15 cellular contexts compared by ENCODE assay signal in the genomic region with DNA sequence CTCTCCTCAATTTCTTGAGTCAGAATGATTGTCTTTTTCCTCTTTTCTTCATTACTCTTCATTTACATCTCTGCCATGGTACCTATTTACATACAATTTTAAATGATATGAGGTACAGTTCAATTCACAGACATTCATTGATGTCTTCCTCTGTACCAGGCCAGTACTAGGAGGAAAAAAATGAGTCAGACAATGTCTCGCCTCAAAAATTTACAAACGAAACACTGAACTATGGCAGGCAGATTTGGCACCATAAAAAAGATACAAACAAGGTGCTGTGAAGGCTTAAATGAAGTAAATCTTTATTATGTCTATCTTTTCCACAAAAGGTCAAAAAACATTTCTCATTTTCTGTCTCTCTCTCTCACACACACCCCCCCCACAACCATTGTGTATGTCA.
DNase-seq lines count a peak whose midpoint lies in the region; FAIRE-seq and TF ChIP-seq lines count a peak whose summit lies in the region.
"Had no signal": no experiment of that assay in that cellular context is flagged by ENCODE, and none has a peak within 500 bp of the region (broad histone marks: within the 10 kb centered on the region; RNA-seq: fewer than 3 reads in every experiment).

No MANE protein-coding gene starts in this region.

- no peak overlapping the region for H3K9ac ChIP-seq in smooth muscle cell (ENCODE audit: low read depth)
- no peak overlapping the region for H3K9ac ChIP-seq in kidney (ENCODE audit: low read length in 2 of 2)
- H3K9ac ChIP-seq: BLaER1 treated with 17β-estradiol and CSF1 and Interleukin-3, amounts not matched to agents 10 nM and 100 nM had no signal

- H3K27ac ChIP-seq in HL-60 (replicated peaks) (peak overlapping the region; percentile 57; the same call in 1 of the 2 replicates), smooth muscle cell (ENCODE audit: low read depth) (peak overlapping the region; percentile 16), kidney (ENCODE audit: low read depth in 2 of 2, low read length in 2 of 2) (no peak overlapping the region)
- H3K27ac ChIP-seq: BLaER1 treated with 17β-estradiol and CSF1 and Interleukin-3, amounts not matched to agents 10 nM and 100 nM had no signal

- no peaks in the 10 kb centered on the region for H3K9me3 ChIP-seq in smooth muscle cell (replicated peaks; ENCODE audit: low read depth)
- H3K9me3 ChIP-seq in kidney (ENCODE audit: control insufficient read depth in 1 of 2, low read length in 2 of 2): no peaks in the 10 kb centered on the region
- H3K9me3 ChIP-seq: BLaER1 treated with 17β-estradiol and CSF1 and Interleukin-3, amounts not matched to agents 10 nM and 100 nM; HAP-1 had no signal

- H3K4me1 ChIP-seq in smooth muscle cell (ENCODE audit: low read depth) (peaks cover 9% of the 10 kb centered on the region), kidney (ENCODE audit: control insufficient read depth in 1 of 2, insufficient read depth in 1 of 2, low read depth in 1 of 2, low read length in 2 of 2) (no peaks in the 10 kb centered on the region)
- H3K4me1 ChIP-seq: BLaER1 treated with 17β-estradiol and CSF1 and Interleukin-3, amounts not matched to agents 10 nM and 100 nM had no signal

- intact Hi-C loops in kidney (cut with DNase I): no loop called here

- H3K4me2 ChIP-seq in smooth muscle cell: no peak overlapping the region
- H3K4me2 ChIP-seq: BLaER1 treated with 17β-estradiol and CSF1 and Interleukin-3, amounts not matched to agents 10 nM and 100 nM had no signal

- no peak for DNase-seq in HL-60 (ENCODE audit: low read depth in 1 of 2, low spot score in 1 of 2)
- DNase-seq in amniotic epithelial cell (ENCODE audit: low read depth): peak; percentile 59
- peak; percentile 22 for DNase-seq in choroid plexus epithelial cell (ENCODE audit: low read depth)
- DNase-seq in smooth muscle cell (lab: John Stamatoyannopoulos, UW; ENCODE audit: unreplicated experiment): no peak
- DNase-seq in T-helper 1 cell: no peak
- DNase-seq in HK-2 (ENCODE audit: unreplicated experiment): no peak
- DNase-seq in NCI-H82 treated with DMSO at 0.1 percent for 48 hours (lab: John Stamatoyannopoulos, UW; ENCODE audit: unreplicated experiment): no peak
- DNase-seq in kidney: no peak
- DNase-seq: AML-193; CD4-positive, alpha-beta T cell; DMS79 treated with DMSO at 0.1 percent for 48 hours had no signal

- H2AFZ ChIP-seq in smooth muscle cell (ENCODE audit: low read depth): no peak overlapping the region

- no peaks in the 10 kb centered on the region for H3K36me3 ChIP-seq in smooth muscle cell (ENCODE audit: low read depth)
- H3K36me3 ChIP-seq in kidney (ENCODE audit: control insufficient read depth in 1 of 2, insufficient read depth in 2 of 2, low read length in 2 of 2): no peaks in the 10 kb centered on the region
- H3K36me3 ChIP-seq: BLaER1 treated with 17β-estradiol and CSF1 and Interleukin-3, amounts not matched to agents 10 nM and 100 nM; HAP-1 had no signal

- no peaks in the 10 kb centered on the region for H4K20me1 ChIP-seq in smooth muscle cell (ENCODE audit: low read depth)
- H4K20me1 ChIP-seq: BLaER1 treated with 17β-estradiol and CSF1 and Interleukin-3, amounts not matched to agents 10 nM and 100 nM had no signal

- H3K79me2 ChIP-seq in smooth muscle cell (ENCODE audit: low read depth): no peaks in the 10 kb centered on the region

- H3K27me3 ChIP-seq in HL-60 (ENCODE audit: insufficient read depth, poor library complexity, severe bottlenecking): no peaks in the 10 kb centered on the region
- H3K27me3 ChIP-seq in smooth muscle cell (ENCODE audit: low read depth): no peaks in the 10 kb centered on the region
- H3K27me3 ChIP-seq: BLaER1 treated with 17β-estradiol and CSF1 and Interleukin-3, amounts not matched to agents 10 nM and 100 nM had no signal

- H3K4me3 ChIP-seq in HL-60 (replicated peaks; ENCODE audit: insufficient read depth, low read length) (no peak overlapping the region), choroid plexus epithelial cell (ENCODE audit: low read depth, low read length) (no peak overlapping the region), smooth muscle cell (no peak overlapping the region), kidney (ENCODE audit: low read length in 2 of 2) (no peak overlapping the region)
- H3K4me3 ChIP-seq: BLaER1 treated with 17β-estradiol and CSF1 and Interleukin-3, amounts not matched to agents 10 nM and 100 nM; HAP-1; K562 had no signal

- TF ChIP-seq CTCF in HL-60 (IDR thresholded peaks at IDR 0.05; ENCODE audit: insufficient read depth, low read length): no peak
- no peak for TF ChIP-seq CTCF in choroid plexus epithelial cell (conservative IDR thresholded peaks at IDR 0.05; ENCODE audit: low read depth, low read length)
- no peak for TF ChIP-seq CTCF in smooth muscle cell (IDR thresholded peaks at IDR 0.05; ENCODE audit: borderline replicate concordance, insufficient read depth, poor library complexity, severe bottlenecking)
- no peak for TF ChIP-seq CTCF in kidney (IDR thresholded peaks at IDR 0.05; ENCODE audit: borderline replicate concordance, extremely low read depth, insufficient read depth)

- WGBS in smooth muscle cell (ENCODE audit: low lambda C conversion rate): 49% methylated on average over 2 of the region's 2 CpGs

- FAIRE-seq in kidney (lab: Jason Lieb, UNC): no peak
- FAIRE-seq: H1, K562 had no signal

- no peaks in the 10 kb centered on the region for H3F3A ChIP-seq in smooth muscle cell (ENCODE audit: low read depth)

Comparison
In these comparisons a context has a peak if more than half of its experiments do, and no peak if none do; other contexts are left out.
1. DNase-seq: peak in amniotic epithelial cell (single experiment) and choroid plexus epithelial cell (single experiment); none in HL-60 (0 of 2), smooth muscle cell (single experiment), T-helper 1 cell (0 of 5), HK-2 (single experiment), NCI-H82 treated with DMSO at 0.1 percent for 48 hours (single experiment) and kidney (single experiment).
2. H3K27ac ChIP-seq: peak in HL-60 (single experiment) and smooth muscle cell (single experiment); none in kidney (0 of 2).